In genomic region chr7:68272507-68272906, GRCh38 we compare ENCODE assay signal across 33 cellular contexts.
DNase-seq lines count a peak whose midpoint lies in the region; ATAC-seq, FAIRE-seq and TF ChIP-seq lines count a peak whose summit lies in the region.
"Had no signal": no experiment of that assay in that cellular context is flagged by ENCODE, and none has a peak within 500 bp of the region (broad histone marks: within the 10 kb centered on the region; RNA-seq: fewer than 3 reads in every experiment).

No MANE protein-coding gene starts in this region.

- TF ChIP-seq CTCF in HepG2 (CRISPR knock-in tag; IDR thresholded peaks at IDR 0.05) (no peak), right lobe of liver (IDR thresholded peaks at IDR 0.05) (no peak), K562 (IDR thresholded peaks at IDR 0.05 in 2 of 3, conservative IDR thresholded peaks at IDR 0.05 in 1 of 3; ENCODE audit: insufficient read depth in 2 of 3, low read depth in 1 of 3, low read length in 3 of 3) (no peak), H1 (IDR thresholded peaks at IDR 0.05; ENCODE audit: control extremely low read depth in 1 of 3, insufficient read depth in 1 of 3, low read depth in 1 of 3, low read length in 3 of 3) (no peak)

- no peak for TF ChIP-seq POLR2A in HepG2 (IDR thresholded peaks at IDR 0.05; ENCODE audit: insufficient read depth in 1 of 2, low read depth in 2 of 2, low read length in 2 of 2)
- no peak for TF ChIP-seq POLR2A in right lobe of liver (IDR thresholded peaks at IDR 0.05)
- no peak for TF ChIP-seq POLR2A in K562 (conservative IDR thresholded peaks at IDR 0.05)
- TF ChIP-seq POLR2A in H1 (IDR thresholded peaks at IDR 0.05; ENCODE audit: control extremely low read depth in 1 of 2, low read depth in 2 of 2, low read length in 2 of 2) = no peak

- H3K4me3 ChIP-seq in HepG2 (replicated peaks in 1 of 3; ENCODE audit: insufficient read depth in 1 of 3, low read depth in 2 of 3, low read length in 3 of 3) (no peak overlapping the region), right lobe of liver (no peak overlapping the region), K562 (no peak overlapping the region), H1 (ENCODE audit: extremely low read depth in 1 of 4, insufficient read depth in 2 of 4, low read depth in 3 of 4, low read length in 4 of 4) (no peak overlapping the region)
- H3K4me3 ChIP-seq: A549; BLaER1; BLaER1 treated with 17β-estradiol and CSF1 and Interleukin-3, amounts not matched to agents 10 nM and 100 nM had no signal

- ATAC-seq in HepG2 (no peak), right lobe of liver (no peak), K562 (no peak)
- ATAC-seq: A549; CD8-positive, alpha-beta T cell had no signal

- no peak overlapping the region for H2BK120ac ChIP-seq in H1 (replicated peaks; ENCODE audit: low read depth, low read length)

- no peak overlapping the region for H4K91ac ChIP-seq in H1 (replicated peaks; ENCODE audit: insufficient read length, low read length)

- TF ChIP-seq EP300 in HepG2 (IDR thresholded peaks at IDR 0.05; ENCODE audit: low read depth in 2 of 2, low read length in 2 of 2) (no peak), HepG2 (CRISPR knock-in tag; IDR thresholded peaks at IDR 0.05; ENCODE audit: borderline replicate concordance) (no peak), K562 (IDR thresholded peaks at IDR 0.05; ENCODE audit: low read length) (no peak), H1 (IDR thresholded peaks at IDR 0.05; ENCODE audit: borderline replicate concordance in 1 of 2, low read depth in 2 of 2, low read length in 2 of 2) (no peak)

- H2BK5ac ChIP-seq in H1 (ENCODE audit: low read depth, low read length) = no peak overlapping the region

- H3K9ac ChIP-seq in HepG2 (ENCODE audit: insufficient read depth, low read depth, low read length) (no peak overlapping the region), K562 (ENCODE audit: insufficient read depth in 1 of 2, low read depth in 2 of 2, low read length in 2 of 2) (no peak overlapping the region), H1 (replicated peaks in 1 of 4; ENCODE audit: extremely low read depth in 1 of 4, low read depth in 3 of 4, low read length in 3 of 4) (no peak overlapping the region)
- H3K9ac ChIP-seq: BLaER1; BLaER1 treated with 17β-estradiol and CSF1 and Interleukin-3, amounts not matched to agents 10 nM and 100 nM had no signal

- peaks cover 54% of the 10 kb centered on the region for H3K9me3 ChIP-seq in HepG2 (ENCODE audit: low read length)
- no peaks in the 10 kb centered on the region for H3K9me3 ChIP-seq in right lobe of liver
- no peaks in the 10 kb centered on the region for H3K9me3 ChIP-seq in K562 (replicated peaks; ENCODE audit: control insufficient read depth, insufficient read depth, low read depth, low read length)
- no peaks in the 10 kb centered on the region for H3K9me3 ChIP-seq in H1 (ENCODE audit: insufficient read depth in 2 of 2, low read depth in 1 of 2, low read length in 1 of 2)
- H3K9me3 ChIP-seq: A549, BE2C, Caco-2 had no signal

- CTCF ChIA-PET in HepG2 (lab: Yijun Ruan, JAX; ENCODE audit: low intra/inter-chr PET ratio, low total read pairs) = no interaction called here
- CTCF ChIA-PET in K562 (lab: Yijun Ruan, JAX; ENCODE audit: low intra/inter-chr PET ratio) = no interaction called here
- CTCF ChIA-PET in H1 (lab: Charles Lee; ENCODE audit: partially characterized antibody) = interaction anchor here (1.3 kb wide), 1 partner anchor 22 kb away, joined by 3 read pairs; no protein-coding TSS in a partner anchor

- no peak overlapping the region for H4K8ac ChIP-seq in H1 (ENCODE audit: extremely low read depth, insufficient read depth, low read length)

- no peak overlapping the region for H2BK12ac ChIP-seq in H1 (ENCODE audit: low read depth, low read length)

- no peak overlapping the region for H2AK5ac ChIP-seq in H1 (ENCODE audit: low read depth, low read length)

- DNase-seq in HepG2 (ENCODE audit: low spot score) (no peak), right lobe of liver (no peak), K562 (ENCODE audit: extremely low read depth in 1 of 4, low spot score in 3 of 4) (no peak), H1 (ENCODE audit: low read depth in 1 of 2, low spot score in 2 of 2) (no peak), superior temporal gyrus (ENCODE audit: extremely low spot score) (no peak)
- DNase-seq in activated CD4-positive, alpha-beta T cell treated with anti-CD3 and anti-CD28 coated beads for 1 hour = no peak
- DNase-seq: 8988T; ACHN; AML-193; BE2C; C1 segment of cervical spinal cord; Caco-2; Calu3; CD4-positive, alpha-beta memory T cell; CD4-positive, alpha-beta T cell; CD4-positive, CD25-positive, alpha-beta regulatory T cell; CD8-positive, alpha-beta memory T cell; CD8-positive, alpha-beta T cell; COR-L47; DMS 273 treated with DMSO at 0.1 percent for 48 hours; DMS153; DMS53; DMS79; DMS79 treated with DMSO at 0.1 percent for 48 hours; DND-41; EL had no signal

- H3K27me3 ChIP-seq in HepG2 (ENCODE audit: control insufficient read depth in 1 of 2, insufficient read depth in 2 of 2, low read length in 2 of 2) (no peaks in the 10 kb centered on the region), right lobe of liver (no peaks in the 10 kb centered on the region), K562 (ENCODE audit: control insufficient read depth in 2 of 2, insufficient read depth in 2 of 2, low read length in 2 of 2) (no peaks in the 10 kb centered on the region), H1 (replicated peaks in 1 of 4; ENCODE audit: control insufficient read depth in 3 of 4, extremely low read depth in 1 of 4, insufficient read depth in 3 of 4, low read length in 3 of 4) (no peaks in the 10 kb centered on the region)
- H3K27me3 ChIP-seq: BE2C; BLaER1; BLaER1 treated with 17β-estradiol and CSF1 and Interleukin-3, amounts not matched to agents 10 nM and 100 nM had no signal

- H3K79me1 ChIP-seq in H1 (ENCODE audit: low read depth, low read length) = no peaks in the 10 kb centered on the region

- intact Hi-C loops in HepG2 (cut with micrococcal nuclease; ENCODE audit: unreplicated experiment) = no loop called here
- intact Hi-C loops in right lobe of liver (cut with DNase I) = no loop called here
- intact Hi-C loops in K562 (cut with micrococcal nuclease) = no loop called here

- TF ChIP-seq RAD21 in HepG2 (CRISPR knock-in tag; IDR thresholded peaks at IDR 0.05) (no peak), K562 (CRISPR knock-in tag; conservative IDR thresholded peaks at IDR 0.05 in 1 of 2, IDR thresholded peaks at IDR 0.05 in 1 of 2) (no peak), H1 (IDR thresholded peaks at IDR 0.05 in 1 of 2, conservative IDR thresholded peaks at IDR 0.05 in 1 of 2; ENCODE audit: low read depth in 2 of 2, low read length in 2 of 2) (no peak)

- peak overlapping the region; percentile 74 for H3K4ac ChIP-seq in H1 (replicated peaks; ENCODE audit: insufficient read length, low read depth, low read length)

- H3K23me2 ChIP-seq in H1 (ENCODE audit: low read depth, low read length) = no peaks in the 10 kb centered on the region

- no peak overlapping the region for H3K56ac ChIP-seq in H1 (replicated peaks; ENCODE audit: insufficient read length, low read depth, low read length)

- H2AFZ ChIP-seq in HepG2 (ENCODE audit: low read length) = no peak overlapping the region
- H2AFZ ChIP-seq in K562 (ENCODE audit: low read depth, low read length) = no peak overlapping the region
- H2AFZ ChIP-seq in H1 (ENCODE audit: low read length) = no peak overlapping the region

- H4K5ac ChIP-seq in H1 (ENCODE audit: insufficient read length, low read depth, low read length) = no peak overlapping the region

- BruUV-seq in HepG2 (replicated peaks; lab: Mats Ljungman, UMichigan) (no TSS peak), K562 (replicated peaks; lab: Mats Ljungman, UMichigan) (no TSS peak)

- no peak for FAIRE-seq in HepG2 (lab: Jason Lieb, UNC)
- no peak for FAIRE-seq in K562 (lab: Jason Lieb, UNC)
- FAIRE-seq in H1 (lab: Jason Lieb, UNC) = no peak
- FAIRE-seq: A204.1, A549, D721Med had no signal

- WGBS in HepG2 (ENCODE audit: low lambda C conversion rate) = 0% methylated on average over 1 of the region's 1 CpG
- 60% methylated on average over 1 of the region's 1 CpG for WGBS in right lobe of liver (ENCODE audit: insufficient coverage, low coverage, low lambda C conversion rate, missing lambda C conversion rate)
- 4% methylated on average over 1 of the region's 1 CpG for WGBS in K562 (ENCODE audit: insufficient coverage, low coverage, missing lambda C conversion rate)
- 89% methylated on average over 1 of the region's 1 CpG; no CpG with 5 or more reads in 1 of the 2 experiments for WGBS in H1 (ENCODE audit: extremely low coverage in 1 of 2, insufficient coverage in 1 of 2, insufficient read length in 1 of 2, insufficient replicate concordance in 2 of 2, low coverage in 1 of 2, low lambda C conversion rate in 2 of 2, missing lambda C conversion rate in 1 of 2), 2 experiments

- no peaks in the 10 kb centered on the region for H3K79me2 ChIP-seq in HepG2 (ENCODE audit: insufficient read depth, low read length)
- H3K79me2 ChIP-seq in K562 (ENCODE audit: control insufficient read depth, insufficient read depth, low read length) = no peaks in the 10 kb centered on the region
- no peaks in the 10 kb centered on the region for H3K79me2 ChIP-seq in H1 (ENCODE audit: control insufficient read depth in 1 of 2, insufficient read depth in 2 of 2, low read length in 2 of 2)

- no peak overlapping the region for H3K14ac ChIP-seq in H1 (ENCODE audit: insufficient read length)

- H4K20me1 ChIP-seq in HepG2 (ENCODE audit: insufficient read depth, low read length) (no peaks in the 10 kb centered on the region), K562 (replicated peaks; ENCODE audit: control insufficient read depth, insufficient read depth, low read length) (no peaks in the 10 kb centered on the region), H1 (replicated peaks in 1 of 2; ENCODE audit: control insufficient read depth in 1 of 2, insufficient read depth in 2 of 2, low read length in 2 of 2) (no peaks in the 10 kb centered on the region)
- H4K20me1 ChIP-seq: BLaER1; BLaER1 treated with 17β-estradiol and CSF1 and Interleukin-3, amounts not matched to agents 10 nM and 100 nM had no signal

- in situ Hi-C loops in HepG2 (cut with HindIII; ENCODE audit: extremely low pct_ligation_motif_present, low pct_unique_long_range_greater_than_20kb) (no loop called here), K562 (cut with MboI) (no loop called here)

- H3K23ac ChIP-seq in H1 (ENCODE audit: insufficient read length) = no peak overlapping the region

- no peaks in the 10 kb centered on the region for H3K4me1 ChIP-seq in HepG2 (ENCODE audit: insufficient read depth, low read length)
- H3K4me1 ChIP-seq in right lobe of liver = no peaks in the 10 kb centered on the region
- no peaks in the 10 kb centered on the region for H3K4me1 ChIP-seq in K562 (replicated peaks in 1 of 2; ENCODE audit: control insufficient read depth in 2 of 2, insufficient read depth in 2 of 2, low read length in 2 of 2)
- H3K4me1 ChIP-seq in H1 (replicated peaks in 1 of 4; ENCODE audit: control insufficient read depth in 3 of 4, insufficient read depth in 4 of 4, low read length in 3 of 4) = peaks cover 0 to 9% (median 2%) of the 10 kb centered on the region in 4 experiments; a peak in 2 of 7 replicates
- H3K4me1 ChIP-seq: BE2C; BLaER1; BLaER1 treated with 17β-estradiol and CSF1 and Interleukin-3, amounts not matched to agents 10 nM and 100 nM; Caco-2 had no signal

- H3K27ac ChIP-seq in HepG2 (ENCODE audit: extremely low read length, insufficient read depth, low read length) (no peak overlapping the region), right lobe of liver (no peak overlapping the region), K562 (ENCODE audit: extremely low read depth, low read depth, low read length) (no peak overlapping the region), H1 (ENCODE audit: low read depth, low read length) (no peak overlapping the region)
- H3K27ac ChIP-seq: 22Rv1; A549; BLaER1; BLaER1 treated with 17β-estradiol and CSF1 and Interleukin-3, amounts not matched to agents 10 nM and 100 nM; C4-2B had no signal

- H2BK15ac ChIP-seq in H1 (ENCODE audit: low read length) = no peak overlapping the region

- no peak overlapping the region for H3K18ac ChIP-seq in H1 (ENCODE audit: extremely low read depth, low read length)

- H2BK20ac ChIP-seq in H1 (ENCODE audit: low read length) = no peak overlapping the region; the same call in 1 of the 2 replicates

- H3K4me2 ChIP-seq in HepG2 (ENCODE audit: low read depth, low read length) (no peak overlapping the region), K562 (ENCODE audit: insufficient read depth, low read length) (no peak overlapping the region), H1 (ENCODE audit: insufficient read depth in 1 of 2, low read depth in 2 of 2, low read length in 2 of 2) (no peak overlapping the region)
- H3K4me2 ChIP-seq: A549; BLaER1; BLaER1 treated with 17β-estradiol and CSF1 and Interleukin-3, amounts not matched to agents 10 nM and 100 nM had no signal

- POLR2A ChIA-PET in HepG2 (lab: Yijun Ruan, JAX) = no interaction called here
- POLR2A ChIA-PET in K562 (lab: Yijun Ruan, JAX) = no interaction called here
- POLR2A ChIA-PET in H1 (lab: Charles Lee; ENCODE audit: partially characterized antibody) = no interaction called here

- H3K9me1 ChIP-seq in K562 (ENCODE audit: control insufficient read depth, insufficient read depth, low read length) = no peaks in the 10 kb centered on the region

- H3K36me3 ChIP-seq in HepG2 (replicated peaks in 1 of 2; ENCODE audit: control insufficient read depth in 1 of 2, insufficient read depth in 2 of 2, low read length in 2 of 2) (no peaks in the 10 kb centered on the region), right lobe of liver (no peaks in the 10 kb centered on the region), K562 (ENCODE audit: control insufficient read depth, insufficient read depth, low read length) (no peaks in the 10 kb centered on the region), H1 (ENCODE audit: control insufficient read depth in 2 of 4, insufficient read depth in 4 of 4, low read length in 3 of 4) (no peaks in the 10 kb centered on the region)
- H3K36me3 ChIP-seq: BE2C; BLaER1; BLaER1 treated with 17β-estradiol and CSF1 and Interleukin-3, amounts not matched to agents 10 nM and 100 nM had no signal
